20 cellular contexts compared by ENCODE assay signal in genomic region chr20:33791021-33791420, GRCh38. TPM values are rescaled to one million over a fixed set of nuclear protein-coding genes. Genes with fewer than 3 reads are reported as not detected.
DNase-seq lines count a peak whose midpoint lies in the region; ATAC-seq and TF ChIP-seq lines count a peak whose summit lies in the region.
"Had no signal": no experiment of that assay in that cellular context is flagged by ENCODE, and none has a peak within 500 bp of the region (broad histone marks: within the 10 kb centered on the region; RNA-seq: fewer than 3 reads in every experiment).

No MANE protein-coding gene starts in this region.

- 97 to 98% methylated on average over 6 to 9 of the region's 31 CpGs for WGBS in esophagus squamous epithelium, 2 donors

- peaks cover 2% of the 10 kb centered on the region for H4K20me1 ChIP-seq in osteoblast (ENCODE audit: insufficient read depth, low read length)

- H3K4me1 Mint-ChIP-seq in activated CD4-positive, alpha-beta T cell treated with anti-CD3 and anti-CD28 coated beads, Interleukin-2, amount 10 ng/mL, durations not matched to agents 7 days and 5 days, result peaks cover 41% of the 10 kb centered on the region

- no peak for TF ChIP-seq CTCF in esophagus squamous epithelium (IDR thresholded peaks at IDR 0.05)
- TF ChIP-seq CTCF in osteoblast (IDR thresholded peaks at IDR 0.05; ENCODE audit: extremely low read depth, low read depth, low read length), result no peak

- H3K36me3 ChIP-seq in esophagus squamous epithelium (peaks cover 0 to 10% (median 6%) of the 10 kb centered on the region in 3 donors), osteoblast (ENCODE audit: insufficient read depth, low read length) (no peaks in the 10 kb centered on the region), stomach smooth muscle (ENCODE audit: control insufficient read depth in 2 of 2, insufficient read depth in 2 of 2, low read length in 2 of 2) (peaks cover 0 to 2% of the 10 kb centered on the region in 2 donors)
- H3K36me3 ChIP-seq: SJSA1 had no signal

- peak overlapping the region; percentile 72 for H3K27ac Mint-ChIP-seq in activated CD4-positive, alpha-beta T cell treated with anti-CD3 and anti-CD28 coated beads, Interleukin-2, amount 10 ng/mL, durations not matched to agents 7 days and 5 days

- H3K79me2 ChIP-seq in osteoblast (ENCODE audit: insufficient read depth, low read length), result no peaks in the 10 kb centered on the region

- H3K27me3 Mint-ChIP-seq in activated CD4-positive, alpha-beta T cell treated with anti-CD3 and anti-CD28 coated beads, Interleukin-2, amount 10 ng/mL, durations not matched to agents 7 days and 5 days, result no peaks in the 10 kb centered on the region

- no peak overlapping the region for H3K4me2 ChIP-seq in osteoblast (ENCODE audit: insufficient read depth, low read length)

- intact Hi-C loops in esophagus squamous epithelium (cut with DNase I), result loop anchor here (10.0 kb wide), 1 partner anchor 274 kb away; no protein-coding TSS in a partner anchor

- H3K36me3 Mint-ChIP-seq in activated CD4-positive, alpha-beta T cell treated with anti-CD3 and anti-CD28 coated beads, Interleukin-2, amount 10 ng/mL, durations not matched to agents 7 days and 5 days (ENCODE audit: low read depth), result peaks cover 3% of the 10 kb centered on the region

- ATAC-seq in GM18858 (IDR thresholded peaks at IDR 0.05; ENCODE audit: unreplicated experiment), result no peak

- no peak for DNase-seq in activated CD4-positive, alpha-beta T cell treated with anti-CD3 and anti-CD28 coated beads, Interleukin-2, amount 10 ng/mL, durations not matched to agents 7 days and 5 days
- no peak for DNase-seq in activated CD4-positive, alpha-beta T cell treated with anti-CD3 and anti-CD28 coated beads, Interleukin-2, amount 50 U/mL, for 1 hour
- DNase-seq in esophagus squamous epithelium (lab: John Stamatoyannopoulos, UW) (no peak), osteoblast (ENCODE audit: insufficient read length, low spot score, missing footprints) (peak; percentile 64), anterior cingulate cortex (lab: John Stamatoyannopoulos, UW) (no peak), DMS53 (lab: John Stamatoyannopoulos, UW) (no peak)
- DNase-seq: AML-193, GF-D8, GM23248, HCEC 1CT, KBM-7, NCI-H1694, NCI-H774, OCI-M1, RPMI8226 had no signal

- H3K4me3 ChIP-seq in esophagus squamous epithelium, result no peak overlapping the region
- H3K4me3 ChIP-seq in osteoblast (ENCODE audit: insufficient read depth, low read length), result no peak overlapping the region
- H3K4me3 ChIP-seq in stomach smooth muscle (ENCODE audit: low read length in 2 of 2), result no peak overlapping the region
- H3K4me3 ChIP-seq: GM23248, SJSA1 had no signal

- no peak overlapping the region for H3K9ac ChIP-seq in stomach smooth muscle (ENCODE audit: low read length in 2 of 2)
- H3K9ac ChIP-seq: GM23248 had no signal

- H3K27ac ChIP-seq in esophagus squamous epithelium (peak overlapping the region; percentile 81 to 92 (median 84)), osteoblast (ENCODE audit: low read depth, low read length) (no peak overlapping the region), stomach smooth muscle (ENCODE audit: low read length) (peak overlapping the region; percentile 94)
- H3K27ac ChIP-seq: 22Rv1, GM23248, SJSA1 had no signal

- H3K9me3 ChIP-seq in esophagus squamous epithelium, result no peaks in the 10 kb centered on the region
- H3K9me3 ChIP-seq in osteoblast (ENCODE audit: low read depth, low read length), result no peaks in the 10 kb centered on the region
- no peaks in the 10 kb centered on the region for H3K9me3 ChIP-seq in stomach smooth muscle (ENCODE audit: control insufficient read depth in 2 of 2, low read length in 2 of 2)
- H3K9me3 ChIP-seq: SJSA1 had no signal

- H2AFZ ChIP-seq in osteoblast (ENCODE audit: low read length), result no peak overlapping the region
- H2AFZ ChIP-seq: GM23248 had no signal

- H3K27me3 ChIP-seq in esophagus squamous epithelium, result no peaks in the 10 kb centered on the region
- no peaks in the 10 kb centered on the region for H3K27me3 ChIP-seq in osteoblast (ENCODE audit: insufficient read depth, low read length)
- H3K27me3 ChIP-seq in stomach smooth muscle (ENCODE audit: control insufficient read depth in 1 of 2, insufficient read depth in 2 of 2, low read length in 2 of 2), result no peaks in the 10 kb centered on the region
- H3K27me3 ChIP-seq: SJSA1 had no signal

- H3K9me3 Mint-ChIP-seq in activated CD4-positive, alpha-beta T cell treated with anti-CD3 and anti-CD28 coated beads, Interleukin-2, amount 10 ng/mL, durations not matched to agents 7 days and 5 days, result no peaks in the 10 kb centered on the region

- no peak overlapping the region for H3K4me3 Mint-ChIP-seq in activated CD4-positive, alpha-beta T cell treated with anti-CD3 and anti-CD28 coated beads, Interleukin-2, amount 10 ng/mL, durations not matched to agents 7 days and 5 days
- H3K4me3 Mint-ChIP-seq: CD14-positive monocyte had no signal

- CTCF ChIA-PET in activated CD4-positive, alpha-beta T cell treated with anti-CD3 and anti-CD28 coated beads, Interleukin-2, amount 10 ng/mL, durations not matched to agents 7 days and 5 days (lab: Charles Lee), result interaction anchor here (0.6 to 1.3 kb wide), 2 partner anchors 16 to 276 kb away, joined by 3 to 4 read pairs; no protein-coding TSS in a partner anchor

- POLR2A ChIA-PET in activated CD4-positive, alpha-beta T cell treated with anti-CD3 and anti-CD28 coated beads, Interleukin-2, amount 10 ng/mL, durations not matched to agents 7 days and 5 days (lab: Charles Lee), result no interaction called here

- TF ChIP-seq POLR2A in esophagus squamous epithelium (IDR thresholded peaks at IDR 0.05), result no peak

- H3K4me1 ChIP-seq in esophagus squamous epithelium (peaks cover 19 to 93% (median 24%) of the 10 kb centered on the region in 3 donors), osteoblast (ENCODE audit: insufficient read depth, low read length) (peaks cover 8% of the 10 kb centered on the region), stomach smooth muscle (ENCODE audit: control insufficient read depth, insufficient read depth, low read length) (peaks cover 52% of the 10 kb centered on the region)

RNA-seq across cellular contexts. Expression of gene CHMP4B, which starts 20.1 kb away (rescaled TPM):
- 100 to 1,000 TPM; 105 to 108 TPM for total RNA-seq in activated CD4-positive, alpha-beta T cell treated with anti-CD3 and anti-CD28 coated beads, Interleukin-2, amount 10 ng/mL, durations not matched to agents 7 days and 5 days
- 100 to 1,000 TPM in 2 of 4 donors, 10 to 100 TPM in 2; 77.2 to 147 (median 107) TPM for total RNA-seq in esophagus squamous epithelium
- 40.1 and 40.9 TPM in 2 replicates for total RNA-seq in osteoblast

RNA-seq across cellular contexts. Expression of gene ZNF341, which starts 59.2 kb away (rescaled TPM):
- 1 to 10 TPM; 5.5 to 5.8 TPM for total RNA-seq in activated CD4-positive, alpha-beta T cell treated with anti-CD3 and anti-CD28 coated beads, Interleukin-2, amount 10 ng/mL, durations not matched to agents 7 days and 5 days
- total RNA-seq in esophagus squamous epithelium, result 1 to 10 TPM; 1.7 to 4.0 (median 3.2) TPM
- 1.1 and 1.2 TPM in 2 replicates for total RNA-seq in osteoblast
